In the genomic region with DNA sequence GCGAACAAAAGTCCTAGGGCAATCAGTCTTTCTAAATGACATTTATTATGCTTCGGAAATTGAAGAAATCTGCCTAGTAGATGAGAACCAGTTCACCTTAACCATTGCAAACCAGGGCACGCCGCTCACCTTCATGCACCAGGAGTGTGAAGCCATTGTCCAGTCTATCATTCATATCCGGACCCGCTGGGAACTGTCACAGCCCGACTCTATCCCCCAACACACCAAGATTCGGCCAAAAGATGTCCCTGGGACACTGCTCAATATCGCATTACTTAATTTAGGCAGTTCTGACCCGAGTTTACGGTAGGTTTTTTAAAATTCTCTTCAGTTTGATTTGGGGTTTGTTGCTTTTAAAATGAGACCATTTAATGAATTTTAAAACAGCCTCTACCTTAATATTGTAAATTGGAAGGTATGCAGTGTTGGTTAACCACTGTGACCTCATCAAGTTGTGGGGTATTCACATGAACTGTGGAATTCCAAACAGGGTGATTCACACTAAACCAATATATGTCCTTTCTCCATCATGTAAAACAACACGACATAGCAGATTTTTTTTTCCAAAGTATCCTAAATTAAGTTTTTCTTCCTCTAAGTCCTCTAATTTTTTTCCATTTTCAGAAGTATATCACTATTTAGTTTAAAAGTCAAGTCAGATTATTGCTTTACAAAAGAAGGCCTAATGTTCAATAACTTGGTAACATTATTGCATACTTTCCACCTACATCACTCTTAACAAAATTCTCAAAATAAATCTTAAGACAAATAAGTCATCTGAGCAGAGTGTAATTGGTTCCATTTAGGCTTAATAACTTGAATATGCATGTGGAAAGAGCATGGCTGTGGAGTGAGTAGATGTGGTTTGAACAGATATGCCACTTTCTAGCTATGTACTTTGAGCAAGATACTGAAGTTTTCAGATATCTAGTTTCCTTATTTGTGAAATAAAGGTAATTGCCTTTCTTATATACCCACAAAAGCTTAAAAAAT, we compare ENCODE assay signal across 11 cellular contexts. TPM values are rescaled to one million over a fixed set of nuclear protein-coding genes. Genes with fewer than 3 reads are reported as not detected.
DNase-seq lines count a peak whose midpoint lies in the region; ATAC-seq and TF ChIP-seq lines count a peak whose summit lies in the region.
"Had no signal": no experiment of that assay in that cellular context is flagged by ENCODE, and none has a peak within 500 bp of the region (broad histone marks: within the 10 kb centered on the region; RNA-seq: fewer than 3 reads in every experiment).

No MANE protein-coding gene starts in this region.

- CTCF ChIA-PET in RWPE1 (lab: Yijun Ruan, JAX) = no interaction called here

- POLR2A ChIA-PET in RWPE1 (lab: Yijun Ruan, JAX; ENCODE audit: low non-redundant PET) = interaction anchor here (0.5 kb wide), 1 partner anchor 432 kb away, joined by 4 read pairs; no protein-coding TSS in a partner anchor

- TF ChIP-seq POLR2A in upper lobe of left lung (IDR thresholded peaks at IDR 0.05) = no peak

- no peaks in the 10 kb centered on the region for H3K4me1 ChIP-seq in upper lobe of left lung
- H3K4me1 ChIP-seq: parathyroid adenoma had no signal

- H3K36me3 ChIP-seq in upper lobe of left lung = peaks cover 0 to 36% (median 12%) of the 10 kb centered on the region in 4 donors

- ATAC-seq in upper lobe of left lung (ENCODE audit: low FRiP score in 2 of 2) (no peak), HG03280 (IDR thresholded peaks at IDR 0.05; ENCODE audit: unreplicated experiment) (no peak)

- H3K27ac ChIP-seq in RWPE1 (no peak overlapping the region), epithelial cell of prostate (peak overlapping the region; percentile 39), upper lobe of left lung (no peak overlapping the region)
- H3K27ac ChIP-seq: parathyroid adenoma had no signal

- no peaks in the 10 kb centered on the region for H3K9me3 ChIP-seq in upper lobe of left lung

- H3K4me3 ChIP-seq in retinal pigment epithelial cell (ENCODE audit: low read length) (no peak overlapping the region), upper lobe of left lung (no peak overlapping the region)

- DNase-seq in GM04504 (ENCODE audit: low read depth) = peak; percentile 62
- peak; percentile 57 for DNase-seq in RWPE1 (ENCODE audit: low spot score)
- DNase-seq in epithelial cell of prostate (ENCODE audit: low read depth, low spot score) = no peak
- DNase-seq in retinal pigment epithelial cell (ENCODE audit: low read depth) = peak; percentile 86
- DNase-seq in NOMO-1 treated with DMSO at 0.1 percent for 48 hours (lab: John Stamatoyannopoulos, UW; ENCODE audit: unreplicated experiment) = no peak
- no peak for DNase-seq in COLO829 (ENCODE audit: low spot score)
- no peak for DNase-seq in upper lobe of left lung
- DNase-seq: activated naive CD4-positive, alpha-beta T cell treated with Interleukin-2 at 50 U/mL for 16 hours; NCI-H1105 treated with DMSO at 0.1 percent for 48 hours had no signal

- H3K27me3 ChIP-seq in upper lobe of left lung = no peaks in the 10 kb centered on the region

- TF ChIP-seq CTCF in RWPE1 (conservative IDR thresholded peaks at IDR 0.05; ENCODE audit: low read depth) (no peak), retinal pigment epithelial cell (conservative IDR thresholded peaks at IDR 0.05; ENCODE audit: low read depth, low read length) (no peak), upper lobe of left lung (IDR thresholded peaks at IDR 0.05) (no peak)

- 96 to 98% methylated on average over 12 of the region's 12 CpGs for WGBS in upper lobe of left lung, 2 donors

- TF ChIP-seq EP300 in upper lobe of left lung (IDR thresholded peaks at IDR 0.05) = no peak

RNA-seq across cellular contexts. Expression of gene EVI2A, which starts 6.4 kb away (rescaled TPM):
- 10 to 100 TPM in 5 of 6 donors, 1 to 10 TPM in 1; 6.1 to 31.3 (median 23.8) TPM for total RNA-seq in upper lobe of left lung

RNA-seq across cellular contexts. Expression of gene EVI2B, which starts 14.0 kb away (rescaled TPM):
- 10 to 100 TPM; 23.1 to 90.0 (median 50.6) TPM for total RNA-seq in upper lobe of left lung

RNA-seq across cellular contexts. Expression of gene OMG, which starts 30.8 kb away (rescaled TPM):
- 10 to 100 TPM in 1 of 6 donors, 1 to 10 TPM in 4, not detected in 1; 2.1 to 25.7 (median 7.3) TPM for total RNA-seq in upper lobe of left lung

Comparison
In these comparisons a context has a peak if more than half of its experiments do, and no peak if none do; other contexts are left out.
1. DNase-seq: peak in GM04504 (single experiment), RWPE1 (single experiment) and retinal pigment epithelial cell (single experiment); none in epithelial cell of prostate (single experiment), NOMO-1 treated with DMSO at 0.1 percent for 48 hours (single experiment), COLO829 (single experiment) and upper lobe of left lung (0 of 2).